Comparison of ENCODE assay signal across 12 cellular contexts in the genomic region with DNA sequence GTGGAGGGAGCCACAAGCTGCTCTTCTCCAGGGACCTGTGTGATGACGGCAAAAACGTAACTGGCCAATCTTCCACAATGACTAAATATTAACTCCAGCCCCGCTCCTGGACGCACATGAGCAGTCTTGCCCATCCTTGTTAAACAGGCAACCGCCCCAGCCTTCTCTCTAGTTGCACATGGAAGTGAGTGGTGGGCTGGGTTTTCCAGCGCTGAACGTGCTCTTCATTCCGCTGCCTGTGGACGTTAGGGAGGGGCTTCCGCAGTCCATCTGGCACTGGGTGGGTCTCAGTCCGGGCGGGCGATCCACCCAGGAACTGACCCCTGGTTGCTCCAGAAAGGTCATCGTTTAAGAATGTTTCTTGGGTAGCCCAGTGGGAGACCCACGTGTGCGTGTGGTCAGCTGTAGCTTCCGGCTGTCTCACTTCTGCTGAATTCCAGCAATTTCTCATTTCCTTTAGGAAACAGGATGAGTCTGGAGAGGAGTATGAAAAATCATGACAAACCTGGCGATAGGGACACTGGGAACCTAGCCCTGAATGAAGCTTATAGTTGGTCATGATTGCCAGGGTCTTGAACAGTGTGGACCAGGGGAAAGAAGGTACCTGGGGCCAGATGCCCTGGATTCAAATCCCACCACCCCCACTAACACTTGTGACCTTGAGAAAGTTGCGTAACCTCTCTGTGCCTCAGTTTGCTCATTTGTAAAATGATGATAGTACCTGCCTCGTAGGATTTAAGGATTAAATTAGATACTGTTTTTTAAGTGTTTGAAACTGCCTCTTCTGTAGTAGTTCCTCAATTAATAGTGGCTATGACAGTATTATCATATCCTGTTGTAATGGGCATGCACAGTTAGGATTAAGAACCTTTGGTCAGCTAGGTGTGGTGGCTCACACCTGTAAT.
DNase-seq lines count a peak whose midpoint lies in the region; ATAC-seq and TF ChIP-seq lines count a peak whose summit lies in the region.
"Had no signal": no experiment of that assay in that cellular context is flagged by ENCODE, and none has a peak within 500 bp of the region (broad histone marks: within the 10 kb centered on the region; RNA-seq: fewer than 3 reads in every experiment).

No MANE protein-coding gene starts in this region.

- H3K4me1 ChIP-seq in HEK293 (ENCODE audit: control insufficient read depth, insufficient read depth, low read length) (peaks cover 24% of the 10 kb centered on the region), stomach (peaks cover 16 to 23% (median 17%) of the 10 kb centered on the region in 4 donors)
- H3K4me1 ChIP-seq: uterus had no signal

- H3K9me3 Mint-ChIP-seq in T-helper 2 cell treated with Interferon-gamma antibody and Interleukin-4, amounts not matched to agents 5 μg/mL and 100 μg/mL, for 36 hours: no peaks in the 10 kb centered on the region

- CTCF ChIA-PET in HEK293 (lab: Yijun Ruan, JAX): interaction anchor here (0.6 kb wide), 2 partner anchors 38 to 94 kb away, joined by 3 to 5 read pairs; no protein-coding TSS in a partner anchor

- H3K4me3 ChIP-seq in HEK293 (ENCODE audit: low read depth, low read length) (no peak overlapping the region), brain microvascular endothelial cell (ENCODE audit: low read depth, low read length) (no peak overlapping the region), stomach (no peak overlapping the region)
- H3K4me3 ChIP-seq: uterus had no signal

- no peak for TF ChIP-seq CTCF in HEK293 (tag by site-specific recombination; IDR thresholded peaks at IDR 0.05)
- no peak for TF ChIP-seq CTCF in brain microvascular endothelial cell (IDR thresholded peaks at IDR 0.05; ENCODE audit: low read depth, low read length, missing control alignments)
- no peak for TF ChIP-seq CTCF in stomach (IDR thresholded peaks at IDR 0.05)

- in situ Hi-C loops in brain microvascular endothelial cell (cut with HindIII; ENCODE audit: low pct_ligation_motif_present, low sequenced_read_pairs): no loop called here

- no peaks in the 10 kb centered on the region for H3K4me1 Mint-ChIP-seq in T-helper 2 cell treated with Interferon-gamma antibody and Interleukin-4, amounts not matched to agents 5 μg/mL and 100 μg/mL, for 36 hours (ENCODE audit: low read depth)
- H3K4me1 Mint-ChIP-seq: activated CD8-positive, alpha-beta memory T cell treated with anti-CD3 and anti-CD28 coated beads, Interleukin-2, amount 10 ng/mL, durations not matched to agents 7 days and 5 days had no signal

- H3K36me3 ChIP-seq in HEK293 (ENCODE audit: control insufficient read depth in 2 of 2, insufficient read depth in 1 of 2, low read length in 2 of 2) (peaks cover 0 to 3% of the 10 kb centered on the region in 2 experiments; a peak in 2 of 3 replicates), brain microvascular endothelial cell (replicated peaks) (peaks cover 3% of the 10 kb centered on the region), stomach (peaks cover 0 to 5% (median 1%) of the 10 kb centered on the region in 4 donors)
- H3K36me3 ChIP-seq: uterus had no signal

- H3K27me3 ChIP-seq in brain microvascular endothelial cell (replicated peaks): no peaks in the 10 kb centered on the region
- no peaks in the 10 kb centered on the region for H3K27me3 ChIP-seq in stomach
- H3K27me3 ChIP-seq: uterus had no signal

- peaks cover 4% of the 10 kb centered on the region for H3K9me3 ChIP-seq in HEK293 (ENCODE audit: control insufficient read depth, insufficient read depth, low read depth, low read length)
- H3K9me3 ChIP-seq in stomach: no peaks in the 10 kb centered on the region
- H3K9me3 ChIP-seq: uterus had no signal

- H3K27ac Mint-ChIP-seq in T-helper 2 cell treated with Interferon-gamma antibody and Interleukin-4, amounts not matched to agents 5 μg/mL and 100 μg/mL, for 36 hours: no peak overlapping the region
- H3K27ac Mint-ChIP-seq: activated CD8-positive, alpha-beta memory T cell treated with anti-CD3 and anti-CD28 coated beads, Interleukin-2, amount 10 ng/mL, durations not matched to agents 7 days and 5 days had no signal

- TF ChIP-seq POLR2A in stomach (IDR thresholded peaks at IDR 0.05): no peak

- POLR2A ChIA-PET in HEK293 (lab: Yijun Ruan, JAX): no interaction called here

- ATAC-seq in HG03457 (IDR thresholded peaks at IDR 0.05; ENCODE audit: unreplicated experiment): no peak
- ATAC-seq: activated CD8-positive, alpha-beta memory T cell treated with anti-CD3 and anti-CD28 coated beads, Interleukin-2, amount 10 ng/mL, durations not matched to agents 7 days and 5 days had no signal

- no peaks in the 10 kb centered on the region for H3K36me3 Mint-ChIP-seq in T-helper 2 cell treated with Interferon-gamma antibody and Interleukin-4, amounts not matched to agents 5 μg/mL and 100 μg/mL, for 36 hours (ENCODE audit: low read depth)
- H3K36me3 Mint-ChIP-seq: activated CD8-positive, alpha-beta memory T cell treated with anti-CD3 and anti-CD28 coated beads, Interleukin-2, amount 10 ng/mL, durations not matched to agents 7 days and 5 days had no signal

- DNase-seq in brain microvascular endothelial cell: peak; percentile 99
- peak; percentile 90 for DNase-seq in hepatic stellate cell (ENCODE audit: low spot score)
- no peak for DNase-seq in stomach
- DNase-seq in T-helper 2 cell treated with Interferon-gamma antibody and Interleukin-4, amounts not matched to agents 5 μg/mL and 100 μg/mL, for 36 hours (ENCODE audit: low spot score): no peak
- DNase-seq in stimulated activated naive CD4-positive, alpha-beta T cell treated with Interleukin-2 at 50 U/mL for 16 hours (lab: John Stamatoyannopoulos, UW): no peak
- no peak for DNase-seq in GDM1 (lab: John Stamatoyannopoulos, UW)
- DNase-seq: activated CD8-positive, alpha-beta memory T cell treated with anti-CD3 and anti-CD28 coated beads, Interleukin-2, amount 10 ng/mL, durations not matched to agents 7 days and 5 days; NCI-H748 treated with DMSO at 0.1 percent for 48 hours; small intestine had no signal

- no peak overlapping the region for H3K4me3 Mint-ChIP-seq in T-helper 2 cell treated with Interferon-gamma antibody and Interleukin-4, amounts not matched to agents 5 μg/mL and 100 μg/mL, for 36 hours
- H3K4me3 Mint-ChIP-seq: activated CD8-positive, alpha-beta memory T cell treated with anti-CD3 and anti-CD28 coated beads, Interleukin-2, amount 10 ng/mL, durations not matched to agents 7 days and 5 days had no signal

- no peak overlapping the region for H3K27ac ChIP-seq in HEK293 (ENCODE audit: extremely low read depth, low read depth, low read length)
- H3K27ac ChIP-seq in brain microvascular endothelial cell: peak overlapping the region; percentile 98
- peak overlapping the region in 4 of 5 donors; percentile 2 to 60 (median 34) for H3K27ac ChIP-seq in stomach
- H3K27ac ChIP-seq: uterus had no signal

- TF ChIP-seq EP300 in stomach (IDR thresholded peaks at IDR 0.05): no peak

- intact Hi-C loops in stomach (cut with DNase I; ENCODE audit: low total_unique reads): no loop called here

- 75 to 88% (median 86%) methylated on average over 12 to 20 of the region's 20 CpGs for WGBS in stomach, 5 donors

- no peaks in the 10 kb centered on the region for H3K27me3 Mint-ChIP-seq in T-helper 2 cell treated with Interferon-gamma antibody and Interleukin-4, amounts not matched to agents 5 μg/mL and 100 μg/mL, for 36 hours (ENCODE audit: low read depth)
- H3K27me3 Mint-ChIP-seq: activated CD8-positive, alpha-beta memory T cell treated with anti-CD3 and anti-CD28 coated beads, Interleukin-2, amount 10 ng/mL, durations not matched to agents 7 days and 5 days had no signal

TF ChIP-seq in HEK293, 187 proteins besides CTCF, POLR2A, EP300 and RAD21:
- TF ChIP-seq PATZ1 (tag by site-specific recombination; IDR thresholded peaks at IDR 0.05): no peak
- peak; percentile 95 for TF ChIP-seq ZNF664 (tag by site-specific recombination; IDR thresholded peaks at IDR 0.05)
TF ChIP-seq in HEK293: peak in this region for 1.

Comparison
In these comparisons a context has a peak if more than half of its experiments do, and no peak if none do; other contexts are left out.
1. DNase-seq: peak in brain microvascular endothelial cell (single experiment) and hepatic stellate cell (single experiment); none in stomach (single experiment), T-helper 2 cell treated with Interferon-gamma antibody and Interleukin-4, amounts not matched to agents 5 μg/mL and 100 μg/mL, for 36 hours (single experiment), stimulated activated naive CD4-positive, alpha-beta T cell treated with Interleukin-2 at 50 U/mL for 16 hours (single experiment) and GDM1 (single experiment).